ENCODE assay signal across 24 cellular contexts in genomic region chr17:17755715-17756114, GRCh38.
DNase-seq lines count a peak whose midpoint lies in the region; ATAC-seq, FAIRE-seq and TF ChIP-seq lines count a peak whose summit lies in the region.
"Had no signal": no experiment of that assay in that cellular context is flagged by ENCODE, and none has a peak within 500 bp of the region (broad histone marks: within the 10 kb centered on the region; RNA-seq: fewer than 3 reads in every experiment).

No MANE protein-coding gene starts in this region.

- H3K36me3 ChIP-seq in neuronal stem cell (replicated peaks in 1 of 2; ENCODE audit: control insufficient read depth in 2 of 2, insufficient read depth in 2 of 2, low read length in 2 of 2) (peaks cover 3 to 44% of the 10 kb centered on the region in 2 donors), GM23248 (ENCODE audit: low read depth) (no peaks in the 10 kb centered on the region)
- H3K36me3 ChIP-seq: vagina had no signal

- no peaks in the 10 kb centered on the region for H3K27me3 ChIP-seq in CD4-positive, alpha-beta T cell (ENCODE audit: control insufficient read depth, insufficient read depth, low read length)
- no peaks in the 10 kb centered on the region for H3K27me3 ChIP-seq in neuronal stem cell (ENCODE audit: control insufficient read depth in 3 of 3, insufficient read depth in 3 of 3, low read depth in 1 of 3, low read length in 3 of 3)
- no peaks in the 10 kb centered on the region for H3K27me3 ChIP-seq in GM23248 (replicated peaks; ENCODE audit: insufficient read depth)
- H3K27me3 ChIP-seq: vagina had no signal

- H3K9me3 ChIP-seq in CD4-positive, alpha-beta T cell (ENCODE audit: control insufficient read depth, low read length), result no peaks in the 10 kb centered on the region
- no peaks in the 10 kb centered on the region for H3K9me3 ChIP-seq in neuronal stem cell (replicated peaks in 1 of 2; ENCODE audit: control insufficient read depth in 2 of 2, insufficient read depth in 1 of 2, low read depth in 1 of 2, low read length in 2 of 2)
- H3K9me3 ChIP-seq in GM23248 (ENCODE audit: low read depth), result no peaks in the 10 kb centered on the region
- H3K9me3 ChIP-seq: vagina had no signal

- H4K8ac ChIP-seq in neuronal stem cell (ENCODE audit: low read depth, low read length), result no peak overlapping the region

- DNase-seq in activated T-cell treated with anti-CD3 and anti-CD28 coated beads, Interleukin-2, amount 50 U/mL, for 24 hours, result no peak
- no peak for DNase-seq in activated T-cell treated with anti-CD3 and anti-CD28 coated beads, Interleukin-2, amount 50 U/mL, for 72 hours
- DNase-seq in CD4-positive, alpha-beta T cell, result no peak
- DNase-seq in activated CD8-positive, alpha-beta T cell treated with anti-CD3 and anti-CD28 coated beads for 36 hours, result no peak
- DNase-seq in neuronal stem cell (ENCODE audit: low spot score) (no peak), GM23248 (no peak), GM19239 (ENCODE audit: insufficient read length, low spot score) (no peak), T-helper 2 cell (no peak)
- DNase-seq: activated CD4-positive, alpha-beta T cell treated with anti-CD3 and anti-CD28 coated beads for 48 hours; activated CD8-positive, alpha-beta memory T cell treated with anti-CD3 and anti-CD28 coated beads, Interleukin-2, amount 50 U/mL, for 48 hours; activated gamma-delta T cell treated with Interleukin-2 at 50 U/mL for 16 hours; C1 segment of cervical spinal cord; erythroblast; foreskin melanocyte; H7; mesenchymal stem cell; NCI-H1417; NCI-H526; small intestine; stimulated activated CD4-positive, alpha-beta T cell treated with anti-CD3 and anti-CD28 coated beads, Interleukin-4, amount 100 ng/mL, for 1 hour had no signal

- no peak overlapping the region for H3K4ac ChIP-seq in neuronal stem cell (ENCODE audit: low read length)

- no peak overlapping the region for H2BK5ac ChIP-seq in neuronal stem cell (ENCODE audit: low read length)

- peaks cover 67% of the 10 kb centered on the region for H3K4me1 Mint-ChIP-seq in activated T-cell treated with anti-CD3 and anti-CD28 coated beads, Interleukin-2, amount 50 U/mL, for 24 hours (ENCODE audit: low read depth)
- peaks cover 57% of the 10 kb centered on the region for H3K4me1 Mint-ChIP-seq in activated T-cell treated with anti-CD3 and anti-CD28 coated beads, Interleukin-2, amount 50 U/mL, for 72 hours (ENCODE audit: low read depth)
- H3K4me1 Mint-ChIP-seq in CD4-positive, alpha-beta T cell (ENCODE audit: low read depth), result peaks cover 82% of the 10 kb centered on the region
- H3K4me1 Mint-ChIP-seq in activated CD8-positive, alpha-beta T cell treated with anti-CD3 and anti-CD28 coated beads for 36 hours (ENCODE audit: low read depth), result peaks cover 57% of the 10 kb centered on the region

- no peaks in the 10 kb centered on the region for H3K27me3 Mint-ChIP-seq in activated T-cell treated with anti-CD3 and anti-CD28 coated beads, Interleukin-2, amount 50 U/mL, for 24 hours
- H3K27me3 Mint-ChIP-seq in activated T-cell treated with anti-CD3 and anti-CD28 coated beads, Interleukin-2, amount 50 U/mL, for 72 hours (ENCODE audit: low read depth), result no peaks in the 10 kb centered on the region
- H3K27me3 Mint-ChIP-seq in CD4-positive, alpha-beta T cell, result no peaks in the 10 kb centered on the region
- no peaks in the 10 kb centered on the region for H3K27me3 Mint-ChIP-seq in activated CD8-positive, alpha-beta T cell treated with anti-CD3 and anti-CD28 coated beads for 36 hours

- H2BK120ac ChIP-seq in neuronal stem cell (ENCODE audit: low read depth, low read length), result no peak overlapping the region

- H3K4me1 ChIP-seq in neuronal stem cell (ENCODE audit: control insufficient read depth in 2 of 2, insufficient read depth in 1 of 2, low read depth in 1 of 2, low read length in 2 of 2) (peaks cover 20 to 24% of the 10 kb centered on the region in 2 donors), GM23248 (ENCODE audit: insufficient read depth) (peaks cover 14% of the 10 kb centered on the region; the same call in 1 of the 2 replicates)

- no peak overlapping the region for H3K4me3 ChIP-seq in neuronal stem cell (ENCODE audit: low read length in 2 of 2)
- H3K4me3 ChIP-seq in GM23248, result no peak overlapping the region
- H3K4me3 ChIP-seq: vagina had no signal

- peaks cover 26% of the 10 kb centered on the region for H3K79me1 ChIP-seq in neuronal stem cell (ENCODE audit: low read depth, low read length)

- H2BK12ac ChIP-seq in neuronal stem cell (ENCODE audit: low read length), result no peak overlapping the region

- ATAC-seq in activated T-cell treated with anti-CD3 and anti-CD28 coated beads, Interleukin-2, amount 50 U/mL, for 72 hours (replicated peaks in 1 of 2), result no peak
- ATAC-seq in CD4-positive, alpha-beta T cell (ENCODE audit: poor library complexity), result no peak
- ATAC-seq in activated CD8-positive, alpha-beta T cell treated with anti-CD3 and anti-CD28 coated beads for 36 hours, result no peak

- no peaks in the 10 kb centered on the region for H3K9me3 Mint-ChIP-seq in activated T-cell treated with anti-CD3 and anti-CD28 coated beads, Interleukin-2, amount 50 U/mL, for 24 hours
- no peaks in the 10 kb centered on the region for H3K9me3 Mint-ChIP-seq in activated T-cell treated with anti-CD3 and anti-CD28 coated beads, Interleukin-2, amount 50 U/mL, for 72 hours
- H3K9me3 Mint-ChIP-seq in CD4-positive, alpha-beta T cell, result no peaks in the 10 kb centered on the region
- no peaks in the 10 kb centered on the region for H3K9me3 Mint-ChIP-seq in activated CD8-positive, alpha-beta T cell treated with anti-CD3 and anti-CD28 coated beads for 36 hours
- H3K9me3 Mint-ChIP-seq: neural crest cell had no signal

- no peak overlapping the region for H3K4me3 Mint-ChIP-seq in activated T-cell treated with anti-CD3 and anti-CD28 coated beads, Interleukin-2, amount 50 U/mL, for 24 hours
- no peak overlapping the region for H3K4me3 Mint-ChIP-seq in activated T-cell treated with anti-CD3 and anti-CD28 coated beads, Interleukin-2, amount 50 U/mL, for 72 hours
- H3K4me3 Mint-ChIP-seq in CD4-positive, alpha-beta T cell, result no peak overlapping the region
- H3K4me3 Mint-ChIP-seq in activated CD8-positive, alpha-beta T cell treated with anti-CD3 and anti-CD28 coated beads for 36 hours, result no peak overlapping the region
- H3K4me3 Mint-ChIP-seq: neural crest cell had no signal

- TF ChIP-seq CTCF in CD4-positive, alpha-beta T cell (IDR thresholded peaks at IDR 0.05), result no peak
- no peak for TF ChIP-seq CTCF in activated CD8-positive, alpha-beta T cell treated with anti-CD3 and anti-CD28 coated beads for 36 hours (IDR thresholded peaks at IDR 0.05)

- H2BK15ac ChIP-seq in neuronal stem cell (ENCODE audit: low read length), result no peak overlapping the region

- H3K4me2 ChIP-seq in neuronal stem cell (ENCODE audit: insufficient read depth, low read length, poor library complexity, severe bottlenecking), result no peak overlapping the region
- H3K4me2 ChIP-seq in GM23248 (ENCODE audit: unreplicated experiment), result no peak overlapping the region

- H3K27ac ChIP-seq in CD4-positive, alpha-beta T cell (ENCODE audit: low read depth, low read length), result no peak overlapping the region
- H3K27ac ChIP-seq in neuronal stem cell (replicated peaks; ENCODE audit: low read length) (no peak overlapping the region), GM23248 (no peak overlapping the region)
- H3K27ac ChIP-seq: vagina had no signal

- peaks cover 6% of the 10 kb centered on the region for H3K36me3 Mint-ChIP-seq in activated T-cell treated with anti-CD3 and anti-CD28 coated beads, Interleukin-2, amount 50 U/mL, for 24 hours (ENCODE audit: low read depth)
- H3K36me3 Mint-ChIP-seq in activated T-cell treated with anti-CD3 and anti-CD28 coated beads, Interleukin-2, amount 50 U/mL, for 72 hours (ENCODE audit: insufficient read depth in 2 of 2), result no peaks in the 10 kb centered on the region
- no peaks in the 10 kb centered on the region for H3K36me3 Mint-ChIP-seq in CD4-positive, alpha-beta T cell (ENCODE audit: low read depth)
- H3K36me3 Mint-ChIP-seq in activated CD8-positive, alpha-beta T cell treated with anti-CD3 and anti-CD28 coated beads for 36 hours (ENCODE audit: low read depth), result peaks cover 3% of the 10 kb centered on the region

- H4K20me1 ChIP-seq in GM23248 (ENCODE audit: insufficient read depth), result 0 out of 2 replicates have a peak, but pooled peaks cover 1% of the 10 kb centered on the region

- no CpG with 5 or more reads among the region's 8 CpGs for WGBS in neuronal stem cell (ENCODE audit: extremely low coverage in 2 of 2, insufficient read length in 2 of 2, insufficient replicate concordance in 1 of 2), 2 donors
- 86 to 87% methylated on average over 8 of the region's 8 CpGs for WGBS in GM23248 (ENCODE audit: low coverage in 1 of 2, low lambda C conversion rate in 2 of 2, missing lambda C conversion rate in 2 of 2), 2 experiments

- CTCF ChIA-PET in CD4-positive, alpha-beta T cell (lab: Charles Lee), result no interaction called here
- CTCF ChIA-PET in activated CD8-positive, alpha-beta T cell treated with anti-CD3 and anti-CD28 coated beads for 36 hours (lab: Charles Lee), result no interaction called here

- H3K14ac ChIP-seq in neuronal stem cell (ENCODE audit: low read length), result peak overlapping the region; percentile 78

- peak overlapping the region; percentile 57 for H2AK5ac ChIP-seq in neuronal stem cell (ENCODE audit: low read depth, low read length)

- peaks cover 87% of the 10 kb centered on the region for H3K79me2 ChIP-seq in GM23248 (ENCODE audit: insufficient read depth)

- H3K27ac Mint-ChIP-seq in activated T-cell treated with anti-CD3 and anti-CD28 coated beads, Interleukin-2, amount 50 U/mL, for 24 hours, result peak overlapping the region; percentile 47
- H3K27ac Mint-ChIP-seq in activated T-cell treated with anti-CD3 and anti-CD28 coated beads, Interleukin-2, amount 50 U/mL, for 72 hours, result no peak overlapping the region
- peak overlapping the region; percentile 95 for H3K27ac Mint-ChIP-seq in CD4-positive, alpha-beta T cell
- H3K27ac Mint-ChIP-seq in activated CD8-positive, alpha-beta T cell treated with anti-CD3 and anti-CD28 coated beads for 36 hours, result peak overlapping the region; percentile 16

- intact Hi-C loops in CD4-positive, alpha-beta T cell (cut with DNase I, micrococcal nuclease), result loop anchor here in 1 of 2 experiments (5.0 to 10.0 kb wide), 2 partner anchors 37 to 279 kb away; partner anchors contain the start of genes ATPAF2 and GID4
- intact Hi-C loops in activated CD8-positive, alpha-beta T cell treated with anti-CD3 and anti-CD28 coated beads for 36 hours (cut with micrococcal nuclease), result no loop called here

- no peak overlapping the region for H4K91ac ChIP-seq in neuronal stem cell (ENCODE audit: low read depth, low read length, poor library complexity)

- peak overlapping the region; percentile 69 for H3K18ac ChIP-seq in neuronal stem cell (ENCODE audit: low read length)

- peaks cover 4% of the 10 kb centered on the region; the same call in 1 of the 2 replicates for H3F3A ChIP-seq in GM23248 (ENCODE audit: insufficient read depth)

- H3K9me2 ChIP-seq in GM23248 (ENCODE audit: insufficient read depth), result no peaks in the 10 kb centered on the region

- no peak overlapping the region for H3K23ac ChIP-seq in neuronal stem cell (ENCODE audit: low read depth, low read length, poor library complexity)

- H2AFZ ChIP-seq in neuronal stem cell (ENCODE audit: low read length), result no peak overlapping the region
- no peak overlapping the region for H2AFZ ChIP-seq in GM23248

- in situ Hi-C loops in GM23248 (cut with MboI), result no loop called here

- H3K9ac ChIP-seq in neuronal stem cell (ENCODE audit: low read depth, low read length, poor library complexity) (no peak overlapping the region), GM23248 (no peak overlapping the region)

- no peak for FAIRE-seq in GM19239 (lab: Jason Lieb, UNC)
- FAIRE-seq: A204.1, kidney, small intestine had no signal

- POLR2A ChIA-PET in CD4-positive, alpha-beta T cell (lab: Charles Lee), result interaction anchor here (1.4 kb wide), 1 partner anchor 16 kb away, joined by 4 read pairs; no protein-coding TSS in a partner anchor
- POLR2A ChIA-PET in activated CD8-positive, alpha-beta T cell treated with anti-CD3 and anti-CD28 coated beads for 36 hours (lab: Charles Lee), result interaction anchor here (1.1 kb wide), 1 partner anchor 8 kb away, joined by 3 read pairs; no protein-coding TSS in a partner anchor
